Comparison of ENCODE assay signal across 26 cellular contexts in the genomic region with DNA sequence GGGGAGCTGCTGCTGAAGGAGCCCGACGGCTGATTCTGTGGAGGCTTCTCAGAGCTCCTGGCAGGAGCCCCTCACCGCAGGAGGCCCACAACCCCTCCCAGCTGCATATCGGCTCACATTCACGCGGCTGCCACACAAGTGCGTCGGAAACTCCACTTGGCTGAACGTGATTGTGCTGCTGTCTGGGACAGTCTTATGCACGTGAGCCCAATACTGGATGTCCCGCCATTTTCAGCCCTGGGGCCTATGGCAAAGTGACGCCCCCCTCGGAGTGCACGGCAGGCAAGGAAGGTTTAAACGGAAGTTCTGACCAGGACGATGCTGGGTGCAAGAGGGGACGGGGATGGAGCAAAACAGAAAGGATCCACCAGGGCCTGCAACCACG.
"Had no signal": no experiment of that assay in that cellular context is flagged by ENCODE, and none has a peak within 500 bp of the region (broad histone marks: within the 10 kb centered on the region; RNA-seq: fewer than 3 reads in every experiment).

No MANE protein-coding gene starts in this region.

- H3K4me2 ChIP-seq: neural progenitor cell had no signal

- ATAC-seq: activated CD8-positive, alpha-beta T cell treated with anti-CD3 and anti-CD28 coated beads for 36 hours; activated naive CD8-positive, alpha-beta T cell treated with anti-CD3 and anti-CD28 coated beads, Interleukin-2, amount 50 U/mL, for 24 hours; esophagus mucosa; heart left ventricle; natural killer cell; sciatic nerve; stimulated activated effector memory CD8-positive, alpha-beta T cell treated with anti-CD3 and anti-CD28 coated beads, Interleukin-12 subunit alpha, Interleukin-12 subunit beta, amount 100 ng/mL, for 72 hours; stimulated activated naive CD8-positive, alpha-beta T cell treated with anti-CD3 and anti-CD28 coated beads, Interleukin-15, amount 100 ng/mL, for 72 hours had no signal

- H3K4me3 Mint-ChIP-seq: activated CD4-positive, alpha-beta T cell treated with anti-CD3 and anti-CD28 coated beads, Interleukin-2, amount 10 ng/mL, durations not matched to agents 7 days and 5 days; activated CD8-positive, alpha-beta T cell treated with anti-CD3 and anti-CD28 coated beads for 36 hours; activated naive CD4-positive, alpha-beta T cell treated with anti-CD3 and anti-CD28 coated beads, Interleukin-2, amount 50 U/mL, for 24 hours; activated naive CD8-positive, alpha-beta T cell treated with anti-CD3 and anti-CD28 coated beads, Interleukin-2, amount 50 U/mL, for 24 hours; endodermal cell; memory B cell; natural killer cell; neural progenitor cell; stimulated activated effector memory CD8-positive, alpha-beta T cell treated with anti-CD3 and anti-CD28 coated beads, Interleukin-12 subunit alpha, Interleukin-12 subunit beta, amount 100 ng/mL, for 72 hours; stimulated activated naive CD8-positive, alpha-beta T cell treated with anti-CD3 and anti-CD28 coated beads, Interleukin-15, amount 100 ng/mL, for 72 hours; type B pancreatic cell had no signal

- DNase-seq: activated CD4-positive, alpha-beta T cell treated with anti-CD3 and anti-CD28 coated beads for 1 hour; activated CD4-positive, alpha-beta T cell treated with anti-CD3 and anti-CD28 coated beads, Interleukin-2, amount 10 ng/mL, durations not matched to agents 7 days and 5 days; activated CD8-positive, alpha-beta T cell treated with anti-CD3 and anti-CD28 coated beads for 36 hours; activated naive CD8-positive, alpha-beta T cell treated with anti-CD3 and anti-CD28 coated beads, Interleukin-2, amount 50 U/mL, for 24 hours; activated T-cell treated with anti-CD3 and anti-CD28 coated beads, Interleukin-2, amount 50 U/mL, for 48 hours; amygdala; caudate nucleus; endodermal cell; foreskin fibroblast; heart left ventricle; natural killer cell; stimulated activated CD4-positive, alpha-beta T cell treated with anti-CD3 and anti-CD28 coated beads, Interleukin-12 subunit alpha, Interleukin-12 subunit beta, amount 100 ng/mL, for 4 hours; stimulated activated CD4-positive, alpha-beta T cell treated with anti-CD3 and anti-CD28 coated beads, Interleukin-4, amount 100 ng/mL, for 24 hours; stimulated activated naive CD8-positive, alpha-beta T cell treated with anti-CD3 and anti-CD28 coated beads, Interleukin-15, amount 100 ng/mL, for 72 hours; substantia nigra; T-helper 9 cell; uterus had no signal

- H3K9me3 ChIP-seq: heart left ventricle, uterus had no signal

- H3K36me3 ChIP-seq: heart left ventricle, neural progenitor cell, uterus had no signal

- H3K4me3 ChIP-seq: heart left ventricle, neural progenitor cell, skin epidermis, uterus had no signal

- H2AFZ ChIP-seq: neural progenitor cell had no signal

- H3K27me3 ChIP-seq: heart left ventricle, neural progenitor cell, uterus had no signal

- H3K27me3 Mint-ChIP-seq: activated CD4-positive, alpha-beta T cell treated with anti-CD3 and anti-CD28 coated beads, Interleukin-2, amount 10 ng/mL, durations not matched to agents 7 days and 5 days; activated CD8-positive, alpha-beta T cell treated with anti-CD3 and anti-CD28 coated beads for 36 hours; activated naive CD4-positive, alpha-beta T cell treated with anti-CD3 and anti-CD28 coated beads, Interleukin-2, amount 50 U/mL, for 24 hours; activated naive CD8-positive, alpha-beta T cell treated with anti-CD3 and anti-CD28 coated beads, Interleukin-2, amount 50 U/mL, for 24 hours; memory B cell; stimulated activated naive CD8-positive, alpha-beta T cell treated with anti-CD3 and anti-CD28 coated beads, Interleukin-15, amount 100 ng/mL, for 72 hours; type B pancreatic cell had no signal

- H3K27ac ChIP-seq: heart left ventricle, neural progenitor cell, skin epidermis, uterus had no signal

- H3K36me3 Mint-ChIP-seq: activated naive CD4-positive, alpha-beta T cell treated with anti-CD3 and anti-CD28 coated beads, Interleukin-2, amount 50 U/mL, for 24 hours; memory B cell; natural killer cell; neural progenitor cell; stimulated activated effector memory CD8-positive, alpha-beta T cell treated with anti-CD3 and anti-CD28 coated beads, Interleukin-12 subunit alpha, Interleukin-12 subunit beta, amount 100 ng/mL, for 72 hours; type B pancreatic cell had no signal

- H3K27ac Mint-ChIP-seq: activated CD4-positive, alpha-beta T cell treated with anti-CD3 and anti-CD28 coated beads, Interleukin-2, amount 10 ng/mL, durations not matched to agents 7 days and 5 days; activated CD8-positive, alpha-beta T cell treated with anti-CD3 and anti-CD28 coated beads for 36 hours; activated naive CD4-positive, alpha-beta T cell treated with anti-CD3 and anti-CD28 coated beads, Interleukin-2, amount 50 U/mL, for 24 hours; activated naive CD8-positive, alpha-beta T cell treated with anti-CD3 and anti-CD28 coated beads, Interleukin-2, amount 50 U/mL, for 24 hours; activated T-helper 2 cell treated with anti-CD3 and anti-CD28 coated beads, Interferon-gamma antibody, Interleukin-2, Interleukin-4, amounts not matched to agents 10 μg/mL and 5 μg/mL and 100 μg/mL, durations not matched to agents 14 hours and 24 hours and 36 hours; endodermal cell; memory B cell; natural killer cell; neural progenitor cell; stimulated activated effector memory CD8-positive, alpha-beta T cell treated with anti-CD3 and anti-CD28 coated beads, Interleukin-12 subunit alpha, Interleukin-12 subunit beta, amount 100 ng/mL, for 72 hours; stimulated activated naive CD8-positive, alpha-beta T cell treated with anti-CD3 and anti-CD28 coated beads, Interleukin-15, amount 100 ng/mL, for 72 hours; type B pancreatic cell had no signal

- H3K9me3 Mint-ChIP-seq: activated CD4-positive, alpha-beta T cell treated with anti-CD3 and anti-CD28 coated beads, Interleukin-2, amount 10 ng/mL, durations not matched to agents 7 days and 5 days; activated CD8-positive, alpha-beta T cell treated with anti-CD3 and anti-CD28 coated beads for 36 hours; activated naive CD4-positive, alpha-beta T cell treated with anti-CD3 and anti-CD28 coated beads, Interleukin-2, amount 50 U/mL, for 24 hours; activated naive CD8-positive, alpha-beta T cell treated with anti-CD3 and anti-CD28 coated beads, Interleukin-2, amount 50 U/mL, for 24 hours; activated T-helper 2 cell treated with anti-CD3 and anti-CD28 coated beads, Interferon-gamma antibody, Interleukin-2, Interleukin-4, amounts not matched to agents 10 μg/mL and 5 μg/mL and 100 μg/mL, durations not matched to agents 14 hours and 24 hours and 36 hours; endodermal cell; memory B cell; natural killer cell; stimulated activated effector memory CD8-positive, alpha-beta T cell treated with anti-CD3 and anti-CD28 coated beads, Interleukin-12 subunit alpha, Interleukin-12 subunit beta, amount 100 ng/mL, for 72 hours; stimulated activated naive CD8-positive, alpha-beta T cell treated with anti-CD3 and anti-CD28 coated beads, Interleukin-15, amount 100 ng/mL, for 72 hours; type B pancreatic cell had no signal

- H3K9ac ChIP-seq: neural progenitor cell had no signal
